1 cellular context compared by ENCODE assay signal in genomic region chr2:42055573-42056514, GRCh38.
TF ChIP-seq lines count a peak whose summit lies in the region.

No MANE protein-coding gene starts in this region.

TF ChIP-seq in HepG2, 621 proteins besides CTCF, POLR2A, EP300 and RAD21 (continued from another document and continues in another):
- TF ChIP-seq CSRNP1 (CRISPR knock-in tag; IDR thresholded peaks at IDR 0.05) (no peak; the same call in 1 of the 2 replicates), SMYD3 (CRISPR knock-in tag; IDR thresholded peaks at IDR 0.05) (peak; percentile 66; the same call in 1 of the 2 replicates), PREB (CRISPR knock-in tag; IDR thresholded peaks at IDR 0.05) (no peak; the same call in 1 of the 2 replicates), ARID5B (CRISPR knock-in tag; IDR thresholded peaks at IDR 0.05) (peak; percentile 97), ZNF644 (CRISPR knock-in tag; IDR thresholded peaks at IDR 0.05; ENCODE audit: low read depth) (peak; percentile 57; the same call in 1 of the 2 replicates), NR2F6 (IDR thresholded peaks at IDR 0.05) (peak; percentile 70), NR2F6 (CRISPR knock-in tag; IDR thresholded peaks at IDR 0.05) (peak; percentile 89), ZSCAN21 (CRISPR knock-in tag; IDR thresholded peaks at IDR 0.05; ENCODE audit: borderline replicate concordance) (0 out of 2 replicates have a peak, but pooled peaks have one; percentile 23), ZNF709 (CRISPR knock-in tag; IDR thresholded peaks at IDR 0.05) (no peak), ZNF510 (CRISPR knock-in tag; IDR thresholded peaks at IDR 0.05; ENCODE audit: low read depth) (peak; percentile 79; the same call in 1 of the 2 replicates), MLXIP (CRISPR knock-in tag; IDR thresholded peaks at IDR 0.05; ENCODE audit: borderline replicate concordance) (no peak), SIX1 (CRISPR knock-in tag; IDR thresholded peaks at IDR 0.05; ENCODE audit: borderline replicate concordance) (peak; percentile 60; the same call in 1 of the 2 replicates), MLX (CRISPR knock-in tag; IDR thresholded peaks at IDR 0.05) (peak; percentile 32; the same call in 1 of the 2 replicates), SUZ12 (IDR thresholded peaks at IDR 0.05; ENCODE audit: low read depth, low read length) (no peak), RERE (CRISPR knock-in tag; IDR thresholded peaks at IDR 0.05; ENCODE audit: low read depth) (peak; percentile 69; the same call in 1 of the 2 replicates), MED8 (CRISPR knock-in tag; IDR thresholded peaks at IDR 0.05; ENCODE audit: insufficient replicate concordance) (no peak), SNAPC4 (CRISPR knock-in tag; IDR thresholded peaks at IDR 0.05) (no peak), NFIB (CRISPR knock-in tag; IDR thresholded peaks at IDR 0.05; ENCODE audit: borderline replicate concordance) (no peak), PAWR (CRISPR knock-in tag; IDR thresholded peaks at IDR 0.05; ENCODE audit: borderline replicate concordance) (no peak), ZNF414 (CRISPR knock-in tag; IDR thresholded peaks at IDR 0.05) (peak; percentile 84; the same call in 1 of the 2 replicates), TRIM22 (IDR thresholded peaks at IDR 0.05) (no peak), RAD51 (IDR thresholded peaks at IDR 0.05; ENCODE audit: borderline replicate concordance) (no peak), SNAI1 (CRISPR knock-in tag; IDR thresholded peaks at IDR 0.05; ENCODE audit: borderline replicate concordance) (no peak), ATF7-NPFF (CRISPR knock-in tag; IDR thresholded peaks at IDR 0.05; ENCODE audit: low read depth) (no peak), HNRNPH1 (optimal IDR thresholded peaks at IDR 0.05; ENCODE audit: low read depth, low read length) (no peak), SMARCE1 (IDR thresholded peaks at IDR 0.05; ENCODE audit: borderline replicate concordance) (no peak), ETV6 (CRISPR knock-in tag; conservative IDR thresholded peaks at IDR 0.05) (no peak; the same call in 1 of the 2 replicates), ZNF530 (CRISPR knock-in tag; IDR thresholded peaks at IDR 0.05; ENCODE audit: low read depth) (no peak), PTBP1 (IDR thresholded peaks at IDR 0.05; ENCODE audit: low read depth, low read length, poor library complexity, severe bottlenecking) (no peak), JUND (CRISPR knock-in tag; IDR thresholded peaks at IDR 0.05) (no peak), ZNF891 (CRISPR knock-in tag; IDR thresholded peaks at IDR 0.05) (0 out of 2 replicates have a peak, but pooled peaks have one; percentile 13)
